ENCODE assay signal across 9 cellular contexts in the genomic region with DNA sequence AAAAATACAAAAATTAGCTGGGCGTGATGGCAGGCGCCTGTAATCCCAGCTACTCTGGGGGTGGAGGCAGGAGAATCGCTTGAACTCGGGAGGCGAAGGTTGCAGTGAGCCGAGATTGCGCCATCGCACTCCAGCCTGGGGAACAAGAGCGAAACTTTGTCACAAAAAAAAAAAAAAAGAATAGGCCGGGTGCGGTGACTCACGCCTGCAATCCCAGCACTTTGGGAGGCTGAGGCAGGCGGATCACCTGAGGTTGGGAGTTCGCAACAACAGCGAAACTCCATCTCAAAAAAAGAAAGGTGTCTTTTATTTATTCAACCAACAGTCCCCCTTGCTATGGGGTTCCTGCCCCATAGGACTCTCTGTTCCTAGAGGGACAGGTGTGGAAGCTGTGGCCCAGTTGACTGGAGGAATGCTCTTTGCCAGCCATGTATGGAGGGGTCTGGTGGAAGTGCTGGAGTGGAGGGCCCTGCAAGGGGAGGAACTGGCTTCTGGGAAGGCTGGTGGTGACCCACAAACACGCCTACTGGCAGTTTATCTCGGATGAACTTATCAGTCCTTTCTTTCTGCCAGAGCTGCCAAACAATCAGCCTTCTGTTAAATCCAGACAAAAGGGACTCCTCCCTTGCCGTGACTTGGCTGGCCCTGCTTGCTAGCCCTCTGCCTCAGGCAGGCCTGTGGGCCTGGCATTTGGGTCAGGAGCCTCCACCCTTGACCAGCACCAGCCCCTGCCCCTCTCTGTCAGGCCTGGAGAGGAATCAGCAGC. TPM values are rescaled to one million over a fixed set of nuclear protein-coding genes. Genes with fewer than 3 reads are reported as not detected.
DNase-seq lines count a peak whose midpoint lies in the region; ATAC-seq and TF ChIP-seq lines count a peak whose summit lies in the region.
"Had no signal": no experiment of that assay in that cellular context is flagged by ENCODE, and none has a peak within 500 bp of the region (broad histone marks: within the 10 kb centered on the region; RNA-seq: fewer than 3 reads in every experiment).

No MANE protein-coding gene starts in this region.

- H2AFZ ChIP-seq in mesenchymal stem cell (ENCODE audit: low read depth, low read length): no peak overlapping the region

- H2BK5ac ChIP-seq in mesenchymal stem cell (ENCODE audit: low read depth, low read length, poor library complexity, severe bottlenecking): no peak overlapping the region

- TF ChIP-seq POLR2A in breast epithelium (IDR thresholded peaks at IDR 0.05) (no peak), tibial nerve (IDR thresholded peaks at IDR 0.05) (no peak)

- H3K23ac ChIP-seq in mesenchymal stem cell (ENCODE audit: low read length in 2 of 2): no peak overlapping the region

- H3K9ac ChIP-seq in mesenchymal stem cell (ENCODE audit: low read length): no peak overlapping the region

- no peak for TF ChIP-seq EP300 in tibial nerve (IDR thresholded peaks at IDR 0.05)

- peak overlapping the region; percentile 78 for H4K8ac ChIP-seq in mesenchymal stem cell (ENCODE audit: low read length)

- no peak overlapping the region for H2BK120ac ChIP-seq in mesenchymal stem cell (ENCODE audit: low read depth, low read length)

- H3K36me3 ChIP-seq in breast epithelium: no peaks in the 10 kb centered on the region
- H3K36me3 ChIP-seq in mesenchymal stem cell (ENCODE audit: control insufficient read depth in 1 of 2, insufficient read depth in 2 of 2, low read depth in 1 of 2, low read length in 2 of 2): peaks cover 0 to 3% of the 10 kb centered on the region in 2 experiments
- no peaks in the 10 kb centered on the region for H3K36me3 ChIP-seq in tibial nerve

- H3K4me3 ChIP-seq in breast epithelium: no peak overlapping the region
- H3K4me3 ChIP-seq in mesenchymal stem cell (ENCODE audit: insufficient read depth in 1 of 2, low read depth in 1 of 2, low read length in 2 of 2): no peak overlapping the region
- H3K4me3 ChIP-seq in tibial nerve: no peak overlapping the region

- H3K18ac ChIP-seq in mesenchymal stem cell (ENCODE audit: low read depth in 1 of 2, low read length in 2 of 2): peak overlapping the region; percentile 37 to 80

- 87% methylated on average over 17 of the region's 18 CpGs for WGBS in mesenchymal stem cell
- 68 to 72% methylated on average over 18 of the region's 18 CpGs for whole genome bisulfite sequencing in tibial nerve, 2 donors

- peak overlapping the region; percentile 54 to 61 for H3K27ac ChIP-seq in breast epithelium
- H3K27ac ChIP-seq in mesenchymal stem cell (ENCODE audit: low read length, poor library complexity, severe bottlenecking): no peak overlapping the region
- H3K27ac ChIP-seq in tibial nerve: peak overlapping the region; percentile 43 to 99 (median 70)

- intact Hi-C loops in breast epithelium (cut with DNase I; ENCODE audit: low total_unique reads): no loop called here

- no peak overlapping the region for H2AK5ac ChIP-seq in mesenchymal stem cell (ENCODE audit: low read length, severe bottlenecking)

- no peak overlapping the region for H3K4me2 ChIP-seq in mesenchymal stem cell (ENCODE audit: low read length, poor library complexity, severe bottlenecking)

- peak overlapping the region in 1 of 2 experiments; percentile 94 for H3K4ac ChIP-seq in mesenchymal stem cell (ENCODE audit: low read depth in 1 of 2, low read length in 2 of 2)

- H3K4me1 ChIP-seq in breast epithelium: peaks cover 4 to 22% of the 10 kb centered on the region in 2 donors
- H3K4me1 ChIP-seq in mesenchymal stem cell (ENCODE audit: control insufficient read depth, insufficient read depth, low read depth, low read length): peaks cover 18% of the 10 kb centered on the region
- peaks cover 0 to 77% (median 45%) of the 10 kb centered on the region in 4 donors for H3K4me1 ChIP-seq in tibial nerve

- DNase-seq in MV-4-11 (lab: John Stamatoyannopoulos, UW): peak; percentile 68
- DNase-seq in breast epithelium (ENCODE audit: low spot score in 2 of 2): no peak
- DNase-seq in mesenchymal stem cell: no peak
- no peak for DNase-seq in tibial nerve (ENCODE audit: low spot score in 2 of 2)
- no peak for DNase-seq in NCI-H2081 treated with DMSO at 0.1 percent for 48 hours (lab: John Stamatoyannopoulos, UW)
- DNase-seq in NCI-H1436 treated with DMSO at 0.1 percent for 48 hours (lab: John Stamatoyannopoulos, UW): no peak
- DNase-seq: activated T-cell treated with anti-CD3 and anti-CD28 coated beads, Interleukin-2, amount 50 U/mL, for 24 hours; NCI-H524 treated with DMSO at 0.1 percent for 48 hours had no signal

- H3K79me1 ChIP-seq in mesenchymal stem cell (replicated peaks; ENCODE audit: low read length, poor library complexity, severe bottlenecking): no peaks in the 10 kb centered on the region

- peak overlapping the region; percentile 2 to 59 for H2BK12ac ChIP-seq in mesenchymal stem cell (ENCODE audit: low read length in 2 of 2)

- H3K14ac ChIP-seq in mesenchymal stem cell (ENCODE audit: low read length in 2 of 2): no peak overlapping the region

- H3K9me3 ChIP-seq in breast epithelium: no peaks in the 10 kb centered on the region
- no peaks in the 10 kb centered on the region for H3K9me3 ChIP-seq in mesenchymal stem cell (ENCODE audit: control insufficient read depth, low read length)
- H3K9me3 ChIP-seq in tibial nerve: no peaks in the 10 kb centered on the region

- ATAC-seq in HG03520 (IDR thresholded peaks at IDR 0.05; ENCODE audit: unreplicated experiment): no peak

- peak overlapping the region; percentile 86 for H2BK15ac ChIP-seq in mesenchymal stem cell (ENCODE audit: low read depth, poor library complexity, severe bottlenecking)

- peak overlapping the region; percentile 74 for H4K91ac ChIP-seq in mesenchymal stem cell (ENCODE audit: low read length)

- TF ChIP-seq CTCF in breast epithelium (IDR thresholded peaks at IDR 0.05): no peak
- no peak for TF ChIP-seq CTCF in tibial nerve (IDR thresholded peaks at IDR 0.05)

- no peaks in the 10 kb centered on the region for H3K27me3 ChIP-seq in breast epithelium
- no peaks in the 10 kb centered on the region for H3K27me3 ChIP-seq in mesenchymal stem cell (ENCODE audit: control insufficient read depth in 1 of 2, insufficient read depth in 1 of 2, low read length in 2 of 2)
- H3K27me3 ChIP-seq in tibial nerve: no peaks in the 10 kb centered on the region

RNA-seq across cellular contexts. Expression of a gene that starts 4.6 kb away (rescaled TPM):
- total RNA-seq in breast epithelium: 10 to 100 TPM; 37.1 to 56.6 (median 44.6) TPM
- polyA plus RNA-seq in mesenchymal stem cell (2013, experiment 1 of 2): 80.5 TPM
- 79.1 TPM for polyA plus RNA-seq in mesenchymal stem cell (2013, experiment 2 of 2)
- total RNA-seq in tibial nerve: 100 to 1,000 TPM; 113 to 142 (median 126) TPM

RNA-seq across cellular contexts. Expression of a gene that starts 36.3 kb away (rescaled TPM):
- total RNA-seq in breast epithelium (10 to 100 TPM in 1 of 3 donors, 1 to 10 TPM in 2; 4.5 to 14.0 (median 5.2) TPM), tibial nerve (10 to 100 TPM in 1 of 4 donors, 1 to 10 TPM in 2, not detected in 1; 2.1 to 14.7 (median 7.7) TPM)
- 13.1 TPM for polyA plus RNA-seq in mesenchymal stem cell (2013, experiment 1 of 2)
- polyA plus RNA-seq in mesenchymal stem cell (2013, experiment 2 of 2): 13.2 TPM

RNA-seq across cellular contexts. Expression of a gene that starts 43.2 kb away (rescaled TPM):
- total RNA-seq in breast epithelium (1 to 10 TPM; 2.7 to 8.3 (median 3.6) TPM), tibial nerve (10 to 100 TPM in 2 of 4 donors, 1 to 10 TPM in 2; 7.0 to 20.8 (median 9.5) TPM)
- polyA plus RNA-seq in mesenchymal stem cell (2013, experiment 1 of 2): 4.1 TPM
- 3.9 TPM for polyA plus RNA-seq in mesenchymal stem cell (2013, experiment 2 of 2)

RNA-seq across cellular contexts. Expression of a gene that starts 53.2 kb away (rescaled TPM):
- 10 to 100 TPM; 22.6 to 29.0 (median 25.9) TPM for total RNA-seq in breast epithelium
- 12.8 TPM for polyA plus RNA-seq in mesenchymal stem cell (2013, experiment 1 of 2)
- polyA plus RNA-seq in mesenchymal stem cell (2013, experiment 2 of 2): 13.2 TPM
- total RNA-seq in tibial nerve: 10 to 100 TPM; 24.6 to 52.9 (median 30.1) TPM

RNA-seq across cellular contexts. Expression of a gene that starts 53.7 kb away (rescaled TPM):
- total RNA-seq in breast epithelium (100 to 1,000 TPM; 314 to 686 (median 317) TPM), tibial nerve (100 to 1,000 TPM; 532 to 825 (median 698) TPM)
- 552 TPM for polyA plus RNA-seq in mesenchymal stem cell (2013, experiment 1 of 2)
- polyA plus RNA-seq in mesenchymal stem cell (2013, experiment 2 of 2): 568 TPM
